8 cellular contexts compared by ENCODE assay signal in the genomic region with DNA sequence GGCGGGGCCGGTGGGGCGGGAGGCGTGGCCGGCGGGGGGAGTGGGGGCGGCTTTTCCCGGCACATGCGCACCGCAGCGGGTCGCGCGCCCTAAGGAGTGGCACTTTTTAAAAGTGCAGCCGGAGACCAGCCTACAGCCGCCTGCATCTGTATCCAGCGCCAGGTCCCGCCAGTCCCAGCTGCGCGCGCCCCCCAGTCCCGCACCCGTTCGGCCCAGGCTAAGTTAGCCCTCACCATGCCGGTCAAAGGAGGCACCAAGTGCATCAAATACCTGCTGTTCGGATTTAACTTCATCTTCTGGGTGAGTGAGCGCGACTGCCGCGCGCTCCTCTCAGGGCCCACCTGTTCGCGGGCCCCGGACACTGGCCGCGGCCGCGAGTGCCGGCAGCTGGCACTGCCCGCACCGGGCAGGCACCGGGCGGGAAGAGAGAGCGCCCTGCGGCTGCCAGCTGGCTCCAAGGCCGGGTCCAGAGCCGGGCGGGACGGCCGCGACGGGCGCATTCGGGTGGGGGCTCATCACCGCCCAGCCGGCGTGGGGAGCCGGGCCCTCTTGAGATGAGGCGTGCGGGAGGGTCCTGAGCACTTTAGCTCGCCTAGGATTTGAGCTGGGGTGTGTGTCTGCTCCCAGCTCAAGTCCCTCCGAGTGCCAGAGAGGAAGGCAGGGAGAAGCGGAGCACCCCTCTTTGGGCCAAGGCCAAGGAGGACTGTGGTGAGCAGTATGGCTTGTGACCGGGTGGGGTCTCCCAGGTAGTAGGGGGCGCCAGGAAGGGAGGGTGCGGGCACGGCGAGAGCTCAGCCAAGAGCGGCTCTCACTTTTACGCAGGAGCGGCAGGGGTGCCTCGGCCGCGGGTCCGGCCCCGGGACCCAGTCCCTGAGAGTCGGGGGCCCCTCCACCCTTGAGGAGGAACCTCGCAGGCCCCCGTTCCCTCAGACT. TPM values are rescaled to one million over a fixed set of nuclear protein-coding genes. Genes with fewer than 3 reads are reported as not detected.
A peak's percentile ranks its signal among the peaks of the same experiment; 100 is the strongest.
DNase-seq lines count a peak whose midpoint lies in the region; ATAC-seq and TF ChIP-seq lines count a peak whose summit lies in the region.

A gene with protein sequence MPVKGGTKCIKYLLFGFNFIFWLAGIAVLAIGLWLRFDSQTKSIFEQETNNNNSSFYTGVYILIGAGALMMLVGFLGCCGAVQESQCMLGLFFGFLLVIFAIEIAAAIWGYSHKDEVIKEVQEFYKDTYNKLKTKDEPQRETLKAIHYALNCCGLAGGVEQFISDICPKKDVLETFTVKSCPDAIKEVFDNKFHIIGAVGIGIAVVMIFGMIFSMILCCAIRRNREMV (plus strand): TSS at position 135 of the 933 bp plus-strand sequence. CDS start 100 bp downstream, at position 235.

- in situ Hi-C loops in endometrial microvascular endothelial cells (cut with HindIII; ENCODE audit: inconsistent ontology term, low pct_unique_long_range_greater_than_20kb, low sequenced_read_pairs), result no loop called here

- H3K27me3 Mint-ChIP-seq in CD14-positive monocyte (ENCODE audit: low read depth in 3 of 3), result peaks cover 54 to 68% (median 59%) of the 10 kb centered on the region in 3 donors
- peaks cover 41% of the 10 kb centered on the region for H3K27me3 Mint-ChIP-seq in activated CD4-positive, alpha-beta T cell treated with anti-CD3 and anti-CD28 coated beads, Interleukin-2, amount 10 ng/mL, durations not matched to agents 7 days and 5 days
- H3K27me3 Mint-ChIP-seq in mesothelial cell of epicardium (ENCODE audit: low read depth), result peaks cover 55% of the 10 kb centered on the region
- H3K27me3 Mint-ChIP-seq in stimulated activated naive B cell treated with anti-CD40 and anti-IgM and Interleukin-4, amounts not matched to agents 10 μg/mL and 1 μg/mL and 100 μg/mL, for 72 hours, result peaks cover 7 to 36% of the 10 kb centered on the region in 2 donors

- TF ChIP-seq CTCF in CD14-positive monocyte (IDR thresholded peaks at IDR 0.05) (no peak), mesothelial cell of epicardium (IDR thresholded peaks at IDR 0.05; ENCODE audit: unreplicated experiment) (no peak)

- peaks cover 0 to 33% of the 10 kb centered on the region in 2 donors for H3K36me3 Mint-ChIP-seq in CD14-positive monocyte
- no peaks in the 10 kb centered on the region for H3K36me3 Mint-ChIP-seq in activated CD4-positive, alpha-beta T cell treated with anti-CD3 and anti-CD28 coated beads, Interleukin-2, amount 10 ng/mL, durations not matched to agents 7 days and 5 days (ENCODE audit: low read depth)
- H3K36me3 Mint-ChIP-seq in mesothelial cell of epicardium, result no peaks in the 10 kb centered on the region
- peaks cover 0 to 4% of the 10 kb centered on the region in 2 donors for H3K36me3 Mint-ChIP-seq in stimulated activated naive B cell treated with anti-CD40 and anti-IgM and Interleukin-4, amounts not matched to agents 10 μg/mL and 1 μg/mL and 100 μg/mL, for 72 hours

- CTCF ChIA-PET in activated CD4-positive, alpha-beta T cell treated with anti-CD3 and anti-CD28 coated beads, Interleukin-2, amount 10 ng/mL, durations not matched to agents 7 days and 5 days (lab: Charles Lee), result interaction anchor here (0.8 to 3.5 kb wide), 5 partner anchors 10 to 84 kb away, joined by 3 to 18 read pairs (median 4); no protein-coding TSS in a partner anchor

- peak within 1 kb of the TSS in 6 of 7 donors; percentile 65 to 90 (median 80) for H3K27ac Mint-ChIP-seq in CD14-positive monocyte
- no peak within 1 kb of the TSS for H3K27ac Mint-ChIP-seq in activated CD4-positive, alpha-beta T cell treated with anti-CD3 and anti-CD28 coated beads, Interleukin-2, amount 10 ng/mL, durations not matched to agents 7 days and 5 days
- H3K27ac Mint-ChIP-seq in mesothelial cell of epicardium, result peak within 1 kb of the TSS; percentile 60
- H3K27ac Mint-ChIP-seq in stimulated activated naive B cell treated with anti-CD40 and anti-IgM and Interleukin-4, amounts not matched to agents 10 μg/mL and 1 μg/mL and 100 μg/mL, for 72 hours, result peak within 1 kb of the TSS; percentile 76

- ATAC-seq in stimulated activated naive B cell treated with anti-CD40 and anti-IgM and Interleukin-4, amounts not matched to agents 10 μg/mL and 1 μg/mL and 100 μg/mL, for 72 hours (replicated peaks), result peak; percentile 54 to 69

- H3K4me3 Mint-ChIP-seq in CD14-positive monocyte, result peak within 1 kb of the TSS; percentile 81 to 86
- peak within 1 kb of the TSS; percentile 37 for H3K4me3 Mint-ChIP-seq in activated CD4-positive, alpha-beta T cell treated with anti-CD3 and anti-CD28 coated beads, Interleukin-2, amount 10 ng/mL, durations not matched to agents 7 days and 5 days
- H3K4me3 Mint-ChIP-seq in mesothelial cell of epicardium, result peak within 1 kb of the TSS; percentile 72
- H3K4me3 Mint-ChIP-seq in stimulated activated naive B cell treated with anti-CD40 and anti-IgM and Interleukin-4, amounts not matched to agents 10 μg/mL and 1 μg/mL and 100 μg/mL, for 72 hours, result peak within 1 kb of the TSS; percentile 79 to 85

- POLR2A ChIA-PET in activated CD4-positive, alpha-beta T cell treated with anti-CD3 and anti-CD28 coated beads, Interleukin-2, amount 10 ng/mL, durations not matched to agents 7 days and 5 days (lab: Charles Lee), result no interaction called here

- H3K9me3 Mint-ChIP-seq in CD14-positive monocyte (peaks cover 0 to 11% (median 4%) of the 10 kb centered on the region in 7 donors), mesothelial cell of epicardium (no peaks in the 10 kb centered on the region)
- no peaks in the 10 kb centered on the region for H3K9me3 Mint-ChIP-seq in activated CD4-positive, alpha-beta T cell treated with anti-CD3 and anti-CD28 coated beads, Interleukin-2, amount 10 ng/mL, durations not matched to agents 7 days and 5 days
- no peaks in the 10 kb centered on the region for H3K9me3 Mint-ChIP-seq in stimulated activated naive B cell treated with anti-CD40 and anti-IgM and Interleukin-4, amounts not matched to agents 10 μg/mL and 1 μg/mL and 100 μg/mL, for 72 hours

- peaks cover 48% of the 10 kb centered on the region for H3K4me1 Mint-ChIP-seq in CD14-positive monocyte
- H3K4me1 Mint-ChIP-seq in activated CD4-positive, alpha-beta T cell treated with anti-CD3 and anti-CD28 coated beads, Interleukin-2, amount 10 ng/mL, durations not matched to agents 7 days and 5 days, result peaks cover 23% of the 10 kb centered on the region
- peaks cover 35% of the 10 kb centered on the region for H3K4me1 Mint-ChIP-seq in mesothelial cell of epicardium
- H3K4me1 Mint-ChIP-seq in stimulated activated naive B cell treated with anti-CD40 and anti-IgM and Interleukin-4, amounts not matched to agents 10 μg/mL and 1 μg/mL and 100 μg/mL, for 72 hours, result peaks cover 40 to 73% of the 10 kb centered on the region in 2 donors

- intact Hi-C loops in CD14-positive monocyte (cut with micrococcal nuclease), result no loop called here

- no peak for DNase-seq in CD14-positive monocyte (ENCODE audit: low spot score)
- peak; percentile 55 for DNase-seq in HuH-7.5 (ENCODE audit: low spot score)
- peak; percentile 22 for DNase-seq in activated CD4-positive, alpha-beta T cell treated with anti-CD3 and anti-CD28 coated beads, Interleukin-2, amount 10 ng/mL, durations not matched to agents 7 days and 5 days
- DNase-seq in mesothelial cell of epicardium (ENCODE audit: low spot score in 2 of 2, unreplicated experiment in 2 of 2), result no peak
- DNase-seq in stimulated activated naive B cell treated with anti-CD40 and anti-IgM and Interleukin-4, amounts not matched to agents 10 μg/mL and 1 μg/mL and 100 μg/mL, for 72 hours, result no peak
- no peak for DNase-seq in NCI-H1092 treated with DMSO at 0.1 percent for 48 hours (lab: John Stamatoyannopoulos, UW)
- DNase-seq in GOT3 (lab: John Stamatoyannopoulos, UW), result no peak

RNA-seq across cellular contexts. Expression of the gene that starts here (rescaled TPM):
- polyA plus RNA-seq in CD14-positive monocyte, result 100 to 1,000 TPM in 1 of 2 donors, 1 to 10 TPM in 1; 7.7 to 323 TPM
- total RNA-seq in activated CD4-positive, alpha-beta T cell treated with anti-CD3 and anti-CD28 coated beads, Interleukin-2, amount 10 ng/mL, durations not matched to agents 7 days and 5 days, result 1 to 10 TPM; 5.4 to 5.7 TPM
- total RNA-seq in endometrial microvascular endothelial cells (ENCODE audit: inconsistent ontology term) (937 TPM), mesothelial cell of epicardium (20.0 to 22.6 TPM (median 22.3 TPM) in 3 replicates)

Comparison
In these comparisons a context has a peak if more than half of its experiments do, and no peak if none do; other contexts are left out.
1. RNA of the gene that starts here (total RNA-seq): 937 TPM in endometrial microvascular endothelial cells (single experiment); 20.0 to 22.6 TPM in mesothelial cell of epicardium and 5.4 to 5.7 TPM in activated CD4-positive, alpha-beta T cell treated with anti-CD3 and anti-CD28 coated beads, Interleukin-2, amount 10 ng/mL, durations not matched to agents 7 days and 5 days; every median in the first group is over 10 times any median in the second.
2. DNase-seq: peak in HuH-7.5 (single experiment) and activated CD4-positive, alpha-beta T cell treated with anti-CD3 and anti-CD28 coated beads, Interleukin-2, amount 10 ng/mL, durations not matched to agents 7 days and 5 days (single experiment); none in CD14-positive monocyte (single experiment), mesothelial cell of epicardium (0 of 2), stimulated activated naive B cell treated with anti-CD40 and anti-IgM and Interleukin-4, amounts not matched to agents 10 μg/mL and 1 μg/mL and 100 μg/mL, for 72 hours (single experiment), NCI-H1092 treated with DMSO at 0.1 percent for 48 hours (single experiment) and GOT3 (single experiment).
3. Peak in every context shown above with its lines, with median percentiles within 50 percentile points of each other: H3K4me3 Mint-ChIP-seq.